ENCODE assay signal across 9 cellular contexts in the genomic region with DNA sequence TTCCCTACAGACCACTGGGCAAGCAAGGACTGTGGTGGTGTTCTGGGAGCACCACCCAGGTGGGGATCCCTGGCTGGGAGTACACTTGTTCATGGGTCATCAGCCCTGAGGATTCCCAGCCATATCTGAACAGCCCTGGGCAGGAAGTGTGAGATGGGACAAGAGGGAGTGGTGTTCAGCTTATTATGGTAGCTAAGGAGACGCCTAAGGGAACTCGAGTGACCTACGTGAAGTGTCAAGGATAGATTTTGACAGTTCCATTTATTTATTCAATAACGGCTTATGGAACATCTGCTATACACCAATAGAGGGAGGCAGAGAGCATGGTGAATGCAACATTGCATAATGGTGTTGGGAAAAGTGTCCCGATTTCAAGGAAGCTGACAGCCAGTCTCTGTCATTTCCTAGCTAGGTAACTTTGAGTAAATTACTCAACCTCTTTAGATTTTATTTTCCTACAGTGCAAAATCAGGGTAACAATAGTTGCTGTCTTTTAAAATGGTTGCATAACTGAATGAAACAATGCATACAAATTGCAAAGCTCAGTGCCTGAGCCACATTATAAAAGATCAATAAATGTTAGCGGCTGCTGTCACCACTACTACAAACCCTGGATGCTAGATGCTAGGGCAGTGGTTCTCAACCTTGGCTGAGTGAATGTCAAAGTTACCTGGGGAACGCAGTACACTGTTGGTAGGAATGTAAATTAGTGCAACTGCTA.
DNase-seq lines count a peak whose midpoint lies in the region; ATAC-seq and TF ChIP-seq lines count a peak whose summit lies in the region.
"Had no signal": no experiment of that assay in that cellular context is flagged by ENCODE, and none has a peak within 500 bp of the region (broad histone marks: within the 10 kb centered on the region; RNA-seq: fewer than 3 reads in every experiment).

No MANE protein-coding gene starts in this region.

- ATAC-seq in GM21529 (IDR thresholded peaks at IDR 0.05; ENCODE audit: unreplicated experiment) (no peak), GM21723 (IDR thresholded peaks at IDR 0.05; ENCODE audit: unreplicated experiment) (no peak)
- no peak for ATAC-seq in CD4-positive, alpha-beta T cell (ENCODE audit: poor library complexity)

- H3K4me3 ChIP-seq in GM06990 (replicated peaks; ENCODE audit: low read depth, low read length) (no peak overlapping the region), dorsolateral prefrontal cortex (no peak overlapping the region)

- no peaks in the 10 kb centered on the region for H3K9me3 Mint-ChIP-seq in nephron
- H3K9me3 Mint-ChIP-seq in CD4-positive, alpha-beta T cell = peaks cover 3% of the 10 kb centered on the region

- no peaks in the 10 kb centered on the region for H3K36me3 ChIP-seq in GM06990 (ENCODE audit: control insufficient read depth, insufficient read depth, low read length)

- POLR2A ChIA-PET in CD4-positive, alpha-beta T cell (lab: Charles Lee) = no interaction called here

- no peak overlapping the region for H3K27ac Mint-ChIP-seq in nephron
- H3K27ac Mint-ChIP-seq in CD4-positive, alpha-beta T cell = no peak overlapping the region
- H3K27ac Mint-ChIP-seq: naive B cell had no signal

- H3K27me3 ChIP-seq in GM06990 (replicated peaks; ENCODE audit: control insufficient read depth, insufficient read depth, low read length) (no peaks in the 10 kb centered on the region; the same call in 1 of the 2 replicates), dorsolateral prefrontal cortex (no peaks in the 10 kb centered on the region)
- no peaks in the 10 kb centered on the region for H3K27me3 ChIP-seq in CD4-positive, alpha-beta T cell (ENCODE audit: control insufficient read depth, insufficient read depth, low read length)

- no peak overlapping the region for H3K27ac ChIP-seq in dorsolateral prefrontal cortex
- no peak overlapping the region for H3K27ac ChIP-seq in CD4-positive, alpha-beta T cell (ENCODE audit: low read depth, low read length)

- H3K4me1 Mint-ChIP-seq in nephron = no peaks in the 10 kb centered on the region
- H3K4me1 Mint-ChIP-seq in CD4-positive, alpha-beta T cell (ENCODE audit: low read depth) = no peaks in the 10 kb centered on the region
- H3K4me1 Mint-ChIP-seq: naive B cell had no signal

- H3K4me3 Mint-ChIP-seq in nephron = no peak overlapping the region
- H3K4me3 Mint-ChIP-seq in CD4-positive, alpha-beta T cell = no peak overlapping the region
- H3K4me3 Mint-ChIP-seq: naive B cell had no signal

- H3K27me3 Mint-ChIP-seq in nephron (ENCODE audit: low read depth) = peaks cover 22% of the 10 kb centered on the region
- H3K27me3 Mint-ChIP-seq in CD4-positive, alpha-beta T cell = no peaks in the 10 kb centered on the region

- H3K9me3 ChIP-seq in CD4-positive, alpha-beta T cell (ENCODE audit: control insufficient read depth, low read length) = no peaks in the 10 kb centered on the region

- H3K36me3 Mint-ChIP-seq in nephron (ENCODE audit: low read depth) = no peaks in the 10 kb centered on the region
- H3K36me3 Mint-ChIP-seq in CD4-positive, alpha-beta T cell (ENCODE audit: low read depth) = no peaks in the 10 kb centered on the region
- H3K36me3 Mint-ChIP-seq: naive B cell had no signal

- intact Hi-C loops in dorsolateral prefrontal cortex (cut with DNase I) = loop anchor here (5.0 kb wide), 2 partner anchors 51 to 534 kb away; a partner anchor contains a TSS
- intact Hi-C loops in CD4-positive, alpha-beta T cell (cut with DNase I, micrococcal nuclease) = no loop called here

- no peak for DNase-seq in GM06990 (ENCODE audit: extremely low read depth, insufficient read length)
- DNase-seq in NCI-H1694 (lab: John Stamatoyannopoulos, UW) = peak; percentile 32
- peak in 2 of 10 donors; percentile 12 to 29 for DNase-seq in dorsolateral prefrontal cortex
- no peak for DNase-seq in activated CD4-positive, CD25-positive, alpha-beta regulatory T cell (lab: John Stamatoyannopoulos, UW)
- no peak for DNase-seq in CD4-positive, alpha-beta T cell
- DNase-seq: naive B cell had no signal

- TF ChIP-seq CTCF in GM06990 (IDR thresholded peaks at IDR 0.05; ENCODE audit: insufficient read depth, low read length, poor library complexity, severe bottlenecking) = peak; percentile 70
- peak; percentile 46 to 78 (median 70) for TF ChIP-seq CTCF in dorsolateral prefrontal cortex (IDR thresholded peaks at IDR 0.05 in 54 of 56, conservative IDR thresholded peaks at IDR 0.05 in 2 of 56; ENCODE audit: low read depth in 1 of 56, partially characterized antibody in 56 of 56)
- peak; percentile 53 to 67 (median 64) for TF ChIP-seq CTCF in nephron (IDR thresholded peaks at IDR 0.05; ENCODE audit: unreplicated experiment in 3 of 3)
- no peak for TF ChIP-seq CTCF in CD4-positive, alpha-beta T cell (IDR thresholded peaks at IDR 0.05)

- CTCF ChIA-PET in CD4-positive, alpha-beta T cell (lab: Charles Lee) = no interaction called here

Comparison
In these comparisons a context has a peak if more than half of its experiments do, and no peak if none do; other contexts are left out.
1. intact Hi-C loops: an anchor here in dorsolateral prefrontal cortex (5.0 kb wide); none called in CD4-positive, alpha-beta T cell.